Comparison of ENCODE assay signal across 18 cellular contexts in the genomic region with DNA sequence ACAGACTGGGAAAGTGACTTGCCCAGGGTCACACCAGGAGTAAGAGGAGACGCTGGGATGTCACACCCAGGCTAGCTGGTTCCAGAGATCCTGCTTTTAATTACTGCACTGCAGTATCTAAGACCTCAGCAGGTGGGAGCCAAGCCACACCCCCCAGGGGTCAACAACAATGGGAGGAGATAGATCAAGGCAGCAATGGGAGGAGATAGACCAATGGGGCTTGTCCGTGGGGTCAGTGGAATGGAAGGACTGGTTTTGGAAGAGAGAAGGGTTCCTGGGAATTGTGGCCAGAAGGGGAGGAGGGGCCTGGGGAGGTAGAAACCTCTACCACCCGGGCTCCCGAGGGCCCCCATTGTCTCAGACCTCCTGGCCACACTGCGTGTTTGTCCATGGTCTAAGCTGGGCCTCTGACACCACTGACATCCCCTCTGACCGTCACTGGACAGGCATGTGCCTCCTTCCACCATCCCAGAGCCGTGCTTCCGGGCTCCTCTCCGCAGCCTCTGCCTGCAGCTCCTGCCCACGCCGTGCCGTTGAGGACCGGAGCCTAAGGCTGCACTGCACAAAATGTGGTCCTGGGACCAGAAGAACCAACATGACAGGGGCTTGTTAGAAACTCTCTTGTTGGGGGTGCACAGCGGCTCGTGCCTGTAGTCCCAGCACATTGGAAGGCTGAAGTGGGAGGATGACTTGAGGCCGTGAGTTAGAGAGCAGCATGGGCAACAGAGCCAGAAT. TPM values are rescaled to one million over a fixed set of nuclear protein-coding genes. Genes with fewer than 3 reads are reported as not detected.
DNase-seq lines count a peak whose midpoint lies in the region; ATAC-seq and TF ChIP-seq lines count a peak whose summit lies in the region.
"Had no signal": no experiment of that assay in that cellular context is flagged by ENCODE, and none has a peak within 500 bp of the region (broad histone marks: within the 10 kb centered on the region; RNA-seq: fewer than 3 reads in every experiment).

No MANE protein-coding gene starts in this region.

- peaks cover 3% of the 10 kb centered on the region; the same call in 1 of the 2 replicates for H3K79me2 ChIP-seq in Loucy (ENCODE audit: insufficient read depth, low read length)

- H3K27me3 ChIP-seq in left ventricle myocardium inferior (ENCODE audit: low read depth) (peaks cover 14% of the 10 kb centered on the region), Loucy (ENCODE audit: insufficient read depth, low read length, poor library complexity, severe bottlenecking) (no peaks in the 10 kb centered on the region)

- H3F3A ChIP-seq in Loucy (ENCODE audit: low read depth), result peaks cover 7% of the 10 kb centered on the region; the same call in 1 of the 2 replicates

- H2AFZ ChIP-seq in Loucy (ENCODE audit: low read length), result no peak overlapping the region

- H3K4me2 ChIP-seq in Loucy (ENCODE audit: low read depth, low read length, poor library complexity, severe bottlenecking), result peak overlapping the region; percentile 23

- H3K9me2 ChIP-seq in Loucy (replicated peaks; ENCODE audit: low read depth, low read length), result no peaks in the 10 kb centered on the region

- ATAC-seq in Right ventricle myocardium inferior (no peak), GM21576 (IDR thresholded peaks at IDR 0.05; ENCODE audit: unreplicated experiment) (no peak)

- no peak overlapping the region for H3K9ac ChIP-seq in Loucy (ENCODE audit: low read depth, low read length, poor library complexity, severe bottlenecking)

- no peak for TF ChIP-seq CTCF in left ventricle myocardium inferior (IDR thresholded peaks at IDR 0.05; ENCODE audit: borderline replicate concordance)
- TF ChIP-seq CTCF in Loucy (conservative IDR thresholded peaks at IDR 0.05; ENCODE audit: low read length), result no peak

- H4K20me1 ChIP-seq in Loucy (ENCODE audit: insufficient read depth, low read length, poor library complexity, severe bottlenecking), result no peaks in the 10 kb centered on the region

- intact Hi-C loops in left ventricle myocardium inferior (cut with micrococcal nuclease) (no loop called here), Right ventricle myocardium inferior (cut with DNase I) (no loop called here)

- no peak overlapping the region for H3K4me3 ChIP-seq in left ventricle myocardium inferior
- H3K4me3 ChIP-seq in Loucy (ENCODE audit: low read length, poor library complexity, severe bottlenecking), result no peak overlapping the region

- H3K9me3 ChIP-seq in left ventricle myocardium inferior (replicated peaks), result no peaks in the 10 kb centered on the region
- no peaks in the 10 kb centered on the region for H3K9me3 ChIP-seq in Loucy (ENCODE audit: insufficient read depth, low read depth, low read length)

- peak overlapping the region; percentile 59 for H3K27ac ChIP-seq in left ventricle myocardium inferior (replicated peaks)

- H3K36me3 ChIP-seq in left ventricle myocardium inferior, result no peaks in the 10 kb centered on the region
- H3K36me3 ChIP-seq in Loucy (ENCODE audit: insufficient read depth, low read length), result no peaks in the 10 kb centered on the region

- DNase-seq in left ventricle myocardium inferior, result no peak
- no peak for DNase-seq in Right ventricle myocardium inferior (ENCODE audit: missing footprints)
- peak; percentile 13 for DNase-seq in left kidney (ENCODE audit: low read depth, low spot score)
- no peak for DNase-seq in T1000 (lab: John Stamatoyannopoulos, UW)
- DNase-seq in LoVo (ENCODE audit: low spot score), result no peak
- DNase-seq in epidermal melanocyte (ENCODE audit: insufficient read length, low spot score), result no peak
- DNase-seq: Calu3; CD4-positive, alpha-beta T cell; DMS53; MM.1S; NCI-H1092 treated with DMSO at 0.1 percent for 48 hours; NCI-H1694 treated with DMSO at 0.1 percent for 48 hours; NCI-H2107; NCI-H226; NCI-H526; SHP77 treated with DMSO at 0.1 percent for 48 hours had no signal

- H3K4me1 ChIP-seq in left ventricle myocardium inferior, result no peaks in the 10 kb centered on the region
- H3K4me1 ChIP-seq in Loucy (ENCODE audit: insufficient read depth, low read length, poor library complexity, severe bottlenecking), result peaks cover 53% of the 10 kb centered on the region

RNA-seq across cellular contexts. Expression of a gene that starts 23.4 kb away (rescaled TPM):
- total RNA-seq in left ventricle myocardium inferior, result 13.0 TPM
- 23.0 TPM for total RNA-seq in Right ventricle myocardium inferior
